ENCODE assay signal across 9 cellular contexts in genomic region chr3:196268270-196269163, GRCh38. TPM values are rescaled to one million over a fixed set of nuclear protein-coding genes. Genes with fewer than 3 reads are reported as not detected.
DNase-seq lines count a peak whose midpoint lies in the region; ATAC-seq, FAIRE-seq and TF ChIP-seq lines count a peak whose summit lies in the region.
"Had no signal": no experiment of that assay in that cellular context is flagged by ENCODE, and none has a peak within 500 bp of the region (broad histone marks: within the 10 kb centered on the region; RNA-seq: fewer than 3 reads in every experiment).

No MANE protein-coding gene starts in this region.

- H3K9ac ChIP-seq in HepG2 (ENCODE audit: insufficient read depth, low read depth, low read length): no peak overlapping the region

- no peak for ATAC-seq in HepG2
- ATAC-seq in HG02763 (IDR thresholded peaks at IDR 0.05; ENCODE audit: unreplicated experiment): no peak

- no peak overlapping the region for H2AFZ ChIP-seq in HepG2 (ENCODE audit: low read length)

- H3K27me3 ChIP-seq in HepG2 (ENCODE audit: control insufficient read depth in 1 of 2, insufficient read depth in 2 of 2, low read length in 2 of 2): no peaks in the 10 kb centered on the region

- no peak for TF ChIP-seq EP300 in HepG2 (IDR thresholded peaks at IDR 0.05; ENCODE audit: low read depth in 2 of 2, low read length in 2 of 2)
- TF ChIP-seq EP300 in HepG2 (CRISPR knock-in tag; IDR thresholded peaks at IDR 0.05; ENCODE audit: borderline replicate concordance): no peak

- POLR2A ChIA-PET in HepG2 (lab: Yijun Ruan, JAX): no interaction called here

- in situ Hi-C loops in astrocyte of the spinal cord (cut with HindIII; ENCODE audit: low sequenced_read_pairs) (no loop called here), HepG2 (cut with HindIII; ENCODE audit: extremely low pct_ligation_motif_present, low pct_unique_long_range_greater_than_20kb) (no loop called here)

- TF ChIP-seq POLR2A in HepG2 (IDR thresholded peaks at IDR 0.05; ENCODE audit: insufficient read depth in 1 of 2, low read depth in 2 of 2, low read length in 2 of 2): no peak

- H3K4me2 ChIP-seq in HepG2 (ENCODE audit: low read depth, low read length): no peak overlapping the region

- TF ChIP-seq CTCF in astrocyte of the spinal cord (IDR thresholded peaks at IDR 0.05; ENCODE audit: low read depth, low read length) (no peak), HepG2 (CRISPR knock-in tag; IDR thresholded peaks at IDR 0.05) (no peak)

- no peaks in the 10 kb centered on the region for H3K9me3 ChIP-seq in HepG2 (ENCODE audit: low read length)

- H3K4me1 ChIP-seq in HepG2 (ENCODE audit: insufficient read depth, low read length): no peaks in the 10 kb centered on the region

- CTCF ChIA-PET in HepG2 (lab: Yijun Ruan, JAX; ENCODE audit: low intra/inter-chr PET ratio, low total read pairs): no interaction called here

- intact Hi-C loops in HepG2 (cut with micrococcal nuclease; ENCODE audit: unreplicated experiment): no loop called here
- intact Hi-C loops in posterior cingulate gyrus (cut with DNase I): no loop called here

- DNase-seq in EL (peak; percentile 82), M059J (ENCODE audit: low read depth) (peak; percentile 94), astrocyte of the spinal cord (ENCODE audit: low read depth, low spot score) (peak; percentile 86), HepG2 (ENCODE audit: low spot score) (no peak), caudate nucleus (lab: John Stamatoyannopoulos, UW) (no peak), hypothalamus (lab: John Stamatoyannopoulos, UW) (no peak), posterior cingulate gyrus (no peak)

- H3K36me3 ChIP-seq in HepG2 (replicated peaks in 1 of 2; ENCODE audit: control insufficient read depth in 1 of 2, insufficient read depth in 2 of 2, low read length in 2 of 2): peaks cover 10 to 40% of the 10 kb centered on the region in 2 experiments; a peak in 4 of 5 replicates

- no peak for FAIRE-seq in HepG2 (lab: Jason Lieb, UNC)
- FAIRE-seq: islet of Langerhans had no signal

- no peak overlapping the region for H3K27ac ChIP-seq in HepG2 (ENCODE audit: extremely low read length, insufficient read depth, low read length)
- H3K27ac ChIP-seq in caudate nucleus (ENCODE audit: low read depth, low read length): no peak overlapping the region

- no peak overlapping the region for H3K4me3 ChIP-seq in astrocyte of the spinal cord (ENCODE audit: low read depth, low read length)
- H3K4me3 ChIP-seq in HepG2 (replicated peaks in 1 of 3; ENCODE audit: insufficient read depth in 1 of 3, low read depth in 2 of 3, low read length in 3 of 3): no peak overlapping the region

- 96% methylated on average over 9 of the region's 9 CpGs for WGBS in HepG2 (ENCODE audit: low lambda C conversion rate)

- H3K79me2 ChIP-seq in HepG2 (ENCODE audit: insufficient read depth, low read length): peaks cover 4% of the 10 kb centered on the region

- no peak for TF ChIP-seq RAD21 in HepG2 (CRISPR knock-in tag; IDR thresholded peaks at IDR 0.05)

- BruUV-seq in HepG2 (replicated peaks; lab: Mats Ljungman, UMichigan): no TSS peak

- no peaks in the 10 kb centered on the region for H4K20me1 ChIP-seq in HepG2 (ENCODE audit: insufficient read depth, low read length)

RNA-seq across cellular contexts. Expression of gene PCYT1A, which starts 19.0 kb away (rescaled TPM):
- total RNA-seq in M059J (2014; rRNA removed; shearing (Covaris generic)): 67.1 and 83.8 TPM in 2 replicates
- 45.3 and 53.2 TPM in 2 replicates for total RNA-seq in HepG2 (2016; rRNA removed; fragmentation: Illumina TruSeq; extraction: Trizol)
- total RNA-seq in HepG2 (2016; cell fraction: cytosol; rRNA removed; fragmentation: Illumina TruSeq; extraction: Trizol; ENCODE audit: low read depth): 13.8 and 14.6 TPM in 2 replicates
- total RNA-seq in HepG2 (2016; cell fraction: insoluble cytoplasmic fraction; rRNA removed; fragmentation: Illumina TruSeq; extraction: Trizol): 46.3 and 55.2 TPM in 2 replicates
- 13.3 and 14.5 TPM in 2 replicates for total RNA-seq in HepG2 (2016; cell fraction: membrane; rRNA removed; fragmentation: Illumina TruSeq; extraction: Trizol)
- 47.1 and 49.4 TPM in 2 replicates for total RNA-seq in HepG2 (2016; cell fraction: nucleus; rRNA removed; fragmentation: Illumina TruSeq; extraction: Trizol)
- polyA plus RNA-seq in HepG2 (2011; rRNA removed): 26.4 and 28.5 TPM in 2 replicates
- polyA plus RNA-seq in HepG2 (2011; cell fraction: cytosol; rRNA removed): 16.4 and 21.4 TPM in 2 replicates
- 62.7 and 74.7 TPM in 2 replicates for polyA plus RNA-seq in HepG2 (2011; cell fraction: nucleus; rRNA removed)
- 25.2 and 26.1 TPM in 2 replicates for polyA plus RNA-seq in HepG2 (2012)
- 3.8 and 4.3 TPM in 2 replicates for polyA plus RNA-seq in HepG2 (2016; cell fraction: cytosol; fragmentation: Illumina TruSeq; extraction: Trizol; ENCODE audit: low read depth)
- 44.0 and 44.3 TPM in 2 replicates for polyA plus RNA-seq in HepG2 (2016; cell fraction: insoluble cytoplasmic fraction; fragmentation: Illumina TruSeq; extraction: Trizol; ENCODE audit: low read depth)
- polyA plus RNA-seq in HepG2 (2016; cell fraction: membrane; fragmentation: Illumina TruSeq; extraction: Trizol; ENCODE audit: low read depth): 5.2 and 5.6 TPM in 2 replicates
- 61.7 and 67.8 TPM in 2 replicates for polyA plus RNA-seq in HepG2 (2016; cell fraction: nucleus; fragmentation: Illumina TruSeq; extraction: Trizol; ENCODE audit: insufficient read depth, low read depth)
- 104 and 131 TPM in 2 replicates for polyA minus RNA-seq in HepG2 (2011; rRNA and poly(A)+ RNA removed; ENCODE audit: low replicate concordance)
- 27.9 and 30.3 TPM in 2 replicates for polyA minus RNA-seq in HepG2 (2011; cell fraction: cytosol; rRNA and poly(A)+ RNA removed)
- polyA minus RNA-seq in HepG2 (2011; cell fraction: nucleus; rRNA and poly(A)+ RNA removed): 110 and 122 TPM in 2 replicates

RNA-seq across cellular contexts. Expression of gene DYNLT2B, which starts 49.5 kb away (rescaled TPM):
- total RNA-seq in M059J (2014; rRNA removed; shearing (Covaris generic)): 29.1 and 31.0 TPM in 2 replicates
- 7.0 and 11.2 TPM in 2 replicates for total RNA-seq in HepG2 (2016; rRNA removed; fragmentation: Illumina TruSeq; extraction: Trizol)
- 4.9 and 5.3 TPM in 2 replicates for total RNA-seq in HepG2 (2016; cell fraction: cytosol; rRNA removed; fragmentation: Illumina TruSeq; extraction: Trizol; ENCODE audit: low read depth)
- total RNA-seq in HepG2 (2016; cell fraction: insoluble cytoplasmic fraction; rRNA removed; fragmentation: Illumina TruSeq; extraction: Trizol): 8.3 and 10.2 TPM in 2 replicates
- total RNA-seq in HepG2 (2016; cell fraction: membrane; rRNA removed; fragmentation: Illumina TruSeq; extraction: Trizol): 5.7 and 6.2 TPM in 2 replicates
- total RNA-seq in HepG2 (2016; cell fraction: nucleus; rRNA removed; fragmentation: Illumina TruSeq; extraction: Trizol): 3.8 and 3.9 TPM in 2 replicates
- polyA plus RNA-seq in HepG2 (2011; rRNA removed): 4.0 and 4.3 TPM in 2 replicates
- 5.1 and 5.3 TPM in 2 replicates for polyA plus RNA-seq in HepG2 (2011; cell fraction: cytosol; rRNA removed)
- 1.4 and 1.5 TPM in 2 replicates for polyA plus RNA-seq in HepG2 (2011; cell fraction: nucleus; rRNA removed)
- polyA plus RNA-seq in HepG2 (2012): 2.9 and 5.9 TPM in 2 replicates
- polyA plus RNA-seq in HepG2 (2016; cell fraction: cytosol; fragmentation: Illumina TruSeq; extraction: Trizol; ENCODE audit: low read depth): 7.3 and 11.4 TPM in 2 replicates
- polyA plus RNA-seq in HepG2 (2016; cell fraction: insoluble cytoplasmic fraction; fragmentation: Illumina TruSeq; extraction: Trizol; ENCODE audit: low read depth): 12.5 and 14.4 TPM in 2 replicates
- polyA plus RNA-seq in HepG2 (2016; cell fraction: membrane; fragmentation: Illumina TruSeq; extraction: Trizol; ENCODE audit: low read depth): 5.9 and 8.0 TPM in 2 replicates
- 6.1 and 6.5 TPM in 2 replicates for polyA plus RNA-seq in HepG2 (2016; cell fraction: nucleus; fragmentation: Illumina TruSeq; extraction: Trizol; ENCODE audit: insufficient read depth, low read depth)
- polyA minus RNA-seq in HepG2 (2011; rRNA and poly(A)+ RNA removed; ENCODE audit: low replicate concordance): 0.82 and 2.6 TPM in 2 replicates
- not detected in 2 replicates for polyA minus RNA-seq in HepG2 (2011; cell fraction: cytosol; rRNA and poly(A)+ RNA removed)
- polyA minus RNA-seq in HepG2 (2011; cell fraction: nucleus; rRNA and poly(A)+ RNA removed): 1.7 and 3.4 TPM in 2 replicates

RNA-seq across cellular contexts. Expression of gene SLC51A, which starts 52.2 kb away (rescaled TPM):
- not detected in 2 replicates for total RNA-seq in M059J (2014; rRNA removed; shearing (Covaris generic))
- total RNA-seq in HepG2 (2016; rRNA removed; fragmentation: Illumina TruSeq; extraction: Trizol): 3.8 and 4.3 TPM in 2 replicates
- 1.8 and 2.1 TPM in 2 replicates for total RNA-seq in HepG2 (2016; cell fraction: cytosol; rRNA removed; fragmentation: Illumina TruSeq; extraction: Trizol; ENCODE audit: low read depth)
- total RNA-seq in HepG2 (2016; cell fraction: insoluble cytoplasmic fraction; rRNA removed; fragmentation: Illumina TruSeq; extraction: Trizol): 2.3 and 4.7 TPM in 2 replicates
- 1.2 and 1.5 TPM in 2 replicates for total RNA-seq in HepG2 (2016; cell fraction: membrane; rRNA removed; fragmentation: Illumina TruSeq; extraction: Trizol)
- 3.7 and 5.8 TPM in 2 replicates for total RNA-seq in HepG2 (2016; cell fraction: nucleus; rRNA removed; fragmentation: Illumina TruSeq; extraction: Trizol)
- polyA plus RNA-seq in HepG2 (2011; rRNA removed): 48.8 and 96.4 TPM in 2 replicates
- 21.3 and 40.5 TPM in 2 replicates for polyA plus RNA-seq in HepG2 (2011; cell fraction: cytosol; rRNA removed)
- polyA plus RNA-seq in HepG2 (2011; cell fraction: nucleus; rRNA removed): 286 and 508 TPM in 2 replicates
- 60.6 and 133 TPM in 2 replicates for polyA plus RNA-seq in HepG2 (2012)
- polyA plus RNA-seq in HepG2 (2016; cell fraction: cytosol; fragmentation: Illumina TruSeq; extraction: Trizol; ENCODE audit: low read depth): 1.3 and 1.5 TPM in 2 replicates
- 1.2 and 2.5 TPM in 2 replicates for polyA plus RNA-seq in HepG2 (2016; cell fraction: insoluble cytoplasmic fraction; fragmentation: Illumina TruSeq; extraction: Trizol; ENCODE audit: low read depth)
- 1.7 TPM in 2 replicates for polyA plus RNA-seq in HepG2 (2016; cell fraction: membrane; fragmentation: Illumina TruSeq; extraction: Trizol; ENCODE audit: low read depth)
- 9.4 and 12.9 TPM in 2 replicates for polyA plus RNA-seq in HepG2 (2016; cell fraction: nucleus; fragmentation: Illumina TruSeq; extraction: Trizol; ENCODE audit: insufficient read depth, low read depth)
- polyA minus RNA-seq in HepG2 (2011; rRNA and poly(A)+ RNA removed; ENCODE audit: low replicate concordance): 29.6 TPM in 1 of 2 replicates, not detected in the other
- 7.6 and 19.3 TPM in 2 replicates for polyA minus RNA-seq in HepG2 (2011; cell fraction: cytosol; rRNA and poly(A)+ RNA removed)
- polyA minus RNA-seq in HepG2 (2011; cell fraction: nucleus; rRNA and poly(A)+ RNA removed): 24.8 and 52.6 TPM in 2 replicates

RNA-seq across cellular contexts. Expression of gene ZDHHC19, which starts 57.3 kb away (rescaled TPM):
- total RNA-seq in M059J (2014; rRNA removed; shearing (Covaris generic)): not detected in 2 replicates
- 0.22 TPM in 1 of 2 replicates, not detected in the other for total RNA-seq in HepG2 (2016; rRNA removed; fragmentation: Illumina TruSeq; extraction: Trizol)
- not detected in 2 replicates for total RNA-seq in HepG2 (2016; cell fraction: cytosol; rRNA removed; fragmentation: Illumina TruSeq; extraction: Trizol; ENCODE audit: low read depth)
- total RNA-seq in HepG2 (2016; cell fraction: insoluble cytoplasmic fraction; rRNA removed; fragmentation: Illumina TruSeq; extraction: Trizol): not detected in 2 replicates
- not detected in 2 replicates for total RNA-seq in HepG2 (2016; cell fraction: membrane; rRNA removed; fragmentation: Illumina TruSeq; extraction: Trizol)
- not detected in 2 replicates for total RNA-seq in HepG2 (2016; cell fraction: nucleus; rRNA removed; fragmentation: Illumina TruSeq; extraction: Trizol)
- 0.53 and 0.97 TPM in 2 replicates for polyA plus RNA-seq in HepG2 (2011; rRNA removed)
- 0.47 TPM in 2 replicates for polyA plus RNA-seq in HepG2 (2011; cell fraction: cytosol; rRNA removed)
- polyA plus RNA-seq in HepG2 (2011; cell fraction: nucleus; rRNA removed): 1.5 and 1.9 TPM in 2 replicates
- 1.2 and 3.4 TPM in 2 replicates for polyA plus RNA-seq in HepG2 (2012)
- polyA plus RNA-seq in HepG2 (2016; cell fraction: cytosol; fragmentation: Illumina TruSeq; extraction: Trizol; ENCODE audit: low read depth): 0.43 TPM in 1 of 2 replicates, not detected in the other
- 0.53 TPM in 1 of 2 replicates, not detected in the other for polyA plus RNA-seq in HepG2 (2016; cell fraction: insoluble cytoplasmic fraction; fragmentation: Illumina TruSeq; extraction: Trizol; ENCODE audit: low read depth)
- not detected in 2 replicates for polyA plus RNA-seq in HepG2 (2016; cell fraction: membrane; fragmentation: Illumina TruSeq; extraction: Trizol; ENCODE audit: low read depth)
- polyA plus RNA-seq in HepG2 (2016; cell fraction: nucleus; fragmentation: Illumina TruSeq; extraction: Trizol; ENCODE audit: insufficient read depth, low read depth): not detected in 2 replicates
- 0.30 TPM in 1 of 2 replicates, not detected in the other for polyA minus RNA-seq in HepG2 (2011; rRNA and poly(A)+ RNA removed; ENCODE audit: low replicate concordance)
- polyA minus RNA-seq in HepG2 (2011; cell fraction: cytosol; rRNA and poly(A)+ RNA removed): not detected in 2 replicates
- polyA minus RNA-seq in HepG2 (2011; cell fraction: nucleus; rRNA and poly(A)+ RNA removed): 0.26 and 1.1 TPM in 2 replicates

Comparison
In these comparisons a context has a peak if more than half of its experiments do, and no peak if none do; other contexts are left out.
1. DNase-seq: peak in EL (single experiment), M059J (single experiment) and astrocyte of the spinal cord (single experiment); none in HepG2 (single experiment), caudate nucleus (0 of 61), hypothalamus (0 of 51) and posterior cingulate gyrus (0 of 10).